18 cellular contexts compared by ENCODE assay signal in the genomic region with DNA sequence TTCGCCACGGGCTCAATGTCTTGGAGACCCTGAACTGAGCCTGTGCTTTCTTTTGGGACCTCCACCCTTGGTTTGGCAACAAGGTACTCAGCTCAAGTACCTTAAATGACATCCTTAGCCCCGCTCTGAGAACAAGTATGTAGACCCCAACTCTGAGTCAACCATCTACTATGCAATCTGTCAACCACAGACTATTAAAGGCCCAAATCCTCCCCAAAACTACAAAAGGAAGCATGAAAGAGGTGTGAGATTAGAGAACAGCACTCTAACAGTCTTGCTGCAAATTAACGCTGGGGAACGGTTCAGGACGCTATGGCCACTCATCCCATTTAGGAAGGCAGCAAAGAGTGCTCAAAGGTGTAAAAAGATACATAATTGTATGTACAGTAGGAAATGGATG. TPM values are rescaled to one million over a fixed set of nuclear protein-coding genes. Genes with fewer than 3 reads are reported as not detected.
DNase-seq lines count a peak whose midpoint lies in the region; ATAC-seq and TF ChIP-seq lines count a peak whose summit lies in the region.
"Had no signal": no experiment of that assay in that cellular context is flagged by ENCODE, and none has a peak within 500 bp of the region (broad histone marks: within the 10 kb centered on the region; RNA-seq: fewer than 3 reads in every experiment).

No MANE protein-coding gene starts in this region.

- H3K36me3 ChIP-seq in BLaER1 treated with 17β-estradiol and CSF1 and Interleukin-3, amounts not matched to agents 10 nM and 100 nM, result no peaks in the 10 kb centered on the region
- H3K36me3 ChIP-seq: BE2C had no signal

- H3K27ac Mint-ChIP-seq in T-cell, result peak overlapping the region; percentile 69 to 70
- H3K27ac Mint-ChIP-seq in immature natural killer cell, result peak overlapping the region; percentile 91 to 99 (median 97)
- H3K27ac Mint-ChIP-seq: HFFc6, progenitor cell of endocrine pancreas had no signal

- no peak for TF ChIP-seq CTCF in GM12864 (IDR thresholded peaks at IDR 0.05; ENCODE audit: low read depth, low read length, missing control alignments)

- no peak for DNase-seq in GM12864 (ENCODE audit: low read depth)
- DNase-seq in T-cell, result no peak
- DNase-seq in immature natural killer cell, result peak in 1 of 3 donors; percentile 41
- DNase-seq in kidney tubule cell (ENCODE audit: low spot score), result no peak
- DNase-seq in occipital lobe (lab: John Stamatoyannopoulos, UW), result no peak
- DNase-seq in KG1 (lab: John Stamatoyannopoulos, UW), result no peak
- DNase-seq: BE2C; erythroblast; glutamatergic neuron; HFFc6; islet precursor cell; KBM-7; midbrain; NCI-H187 treated with DMSO at 0.1 percent for 48 hours; stimulated activated CD4-positive, alpha-beta T cell treated with anti-CD3 and anti-CD28 coated beads, Interleukin-12 subunit alpha, Interleukin-12 subunit beta, amount 100 ng/mL, for 4 hours had no signal

- peaks cover 86 to 95% (median 90%) of the 10 kb centered on the region in 3 donors for H3K4me1 Mint-ChIP-seq in T-cell
- peaks cover 94 to 98% of the 10 kb centered on the region in 2 donors for H3K4me1 Mint-ChIP-seq in immature natural killer cell

- no peaks in the 10 kb centered on the region for H3K9me3 ChIP-seq in BLaER1 treated with 17β-estradiol and CSF1 and Interleukin-3, amounts not matched to agents 10 nM and 100 nM (replicated peaks in 1 of 11)
- H3K9me3 ChIP-seq: BE2C had no signal

- no peaks in the 10 kb centered on the region for H3K27me3 Mint-ChIP-seq in T-cell
- peaks cover 0 to 12% (median 7%) of the 10 kb centered on the region in 3 donors for H3K27me3 Mint-ChIP-seq in immature natural killer cell (ENCODE audit: low read depth in 3 of 3)
- H3K27me3 Mint-ChIP-seq: progenitor cell of endocrine pancreas had no signal

- H3K4me2 ChIP-seq in BLaER1 treated with 17β-estradiol and CSF1 and Interleukin-3, amounts not matched to agents 10 nM and 100 nM, result peak overlapping the region; percentile 82 to 92 (median 87)

- CTCF ChIA-PET in T-cell (lab: Charles Lee), result interaction anchor here in 1 of 2 donors (1.6 kb wide), 1 partner anchor 34 kb away, joined by 3 read pairs; no protein-coding TSS in a partner anchor

- ATAC-seq in T-cell (replicated peaks in 1 of 4), result no peak
- no peak for ATAC-seq in GM18867 (IDR thresholded peaks at IDR 0.05; ENCODE audit: unreplicated experiment)

- POLR2A ChIA-PET in T-cell (lab: Charles Lee), result no interaction called here

- peak overlapping the region in 8 of 11 experiments; percentile 66 to 82 (median 76); a peak in 10 of 22 replicates for H3K27ac ChIP-seq in BLaER1 treated with 17β-estradiol and CSF1 and Interleukin-3, amounts not matched to agents 10 nM and 100 nM

- H3K36me3 Mint-ChIP-seq in T-cell (no peaks in the 10 kb centered on the region), immature natural killer cell (peaks cover 0 to under 1% (median 0%) of the 10 kb centered on the region in 3 donors)

- H3K27me3 ChIP-seq in BLaER1 treated with 17β-estradiol and CSF1 and Interleukin-3, amounts not matched to agents 10 nM and 100 nM, result no peaks in the 10 kb centered on the region
- H3K27me3 ChIP-seq: BE2C had no signal

- H3K4me3 Mint-ChIP-seq in T-cell (peak overlapping the region; percentile 0 to 84 (median 2)), immature natural killer cell (peak overlapping the region; percentile 60 to 88 (median 68))
- H3K4me3 Mint-ChIP-seq: HFFc6 had no signal

- peaks cover 0 to 85% (median 39%) of the 10 kb centered on the region in 11 experiments; a peak in 18 of 22 replicates for H4K20me1 ChIP-seq in BLaER1 treated with 17β-estradiol and CSF1 and Interleukin-3, amounts not matched to agents 10 nM and 100 nM

- peaks cover 92 to 100% (median 100%) of the 10 kb centered on the region in 10 experiments for H3K4me1 ChIP-seq in BLaER1 treated with 17β-estradiol and CSF1 and Interleukin-3, amounts not matched to agents 10 nM and 100 nM
- H3K4me1 ChIP-seq: BE2C had no signal

- H3K9me3 Mint-ChIP-seq in T-cell (no peaks in the 10 kb centered on the region), immature natural killer cell (no peaks in the 10 kb centered on the region)
- H3K9me3 Mint-ChIP-seq: HFFc6 had no signal

- 0 out of 22 replicates have a peak overlapping the region, but pooled peaks of 1 of the 11 experiments have one; percentile 56 for H3K9ac ChIP-seq in BLaER1 treated with 17β-estradiol and CSF1 and Interleukin-3, amounts not matched to agents 10 nM and 100 nM

- H3K4me3 ChIP-seq in BLaER1 treated with 17β-estradiol and CSF1 and Interleukin-3, amounts not matched to agents 10 nM and 100 nM, result no peak overlapping the region
- peak overlapping the region; percentile 7; the same call in 1 of the 2 replicates for H3K4me3 ChIP-seq in GM12864 (ENCODE audit: low read depth, low read length)

RNA-seq across cellular contexts. Expression of a gene that starts 52.1 kb away (rescaled TPM):
- total RNA-seq in T-cell (100 to 1,000 TPM; 260 to 368 (median 275) TPM), occipital lobe (14.3 TPM)
- 10 to 100 TPM; 19.5 to 58.2 (median 21.2) TPM for polyA plus RNA-seq in immature natural killer cell

Comparison
In these comparisons a context has a peak if more than half of its experiments do, and no peak if none do; other contexts are left out.
1. RNA of a gene that starts 52.1 kb away (total RNA-seq): 260 to 368 TPM in T-cell; 14.3 TPM in occipital lobe (single experiment); every median in the first group is over 10 times any median in the second.